8 cellular contexts compared by ENCODE assay signal in the genomic region with DNA sequence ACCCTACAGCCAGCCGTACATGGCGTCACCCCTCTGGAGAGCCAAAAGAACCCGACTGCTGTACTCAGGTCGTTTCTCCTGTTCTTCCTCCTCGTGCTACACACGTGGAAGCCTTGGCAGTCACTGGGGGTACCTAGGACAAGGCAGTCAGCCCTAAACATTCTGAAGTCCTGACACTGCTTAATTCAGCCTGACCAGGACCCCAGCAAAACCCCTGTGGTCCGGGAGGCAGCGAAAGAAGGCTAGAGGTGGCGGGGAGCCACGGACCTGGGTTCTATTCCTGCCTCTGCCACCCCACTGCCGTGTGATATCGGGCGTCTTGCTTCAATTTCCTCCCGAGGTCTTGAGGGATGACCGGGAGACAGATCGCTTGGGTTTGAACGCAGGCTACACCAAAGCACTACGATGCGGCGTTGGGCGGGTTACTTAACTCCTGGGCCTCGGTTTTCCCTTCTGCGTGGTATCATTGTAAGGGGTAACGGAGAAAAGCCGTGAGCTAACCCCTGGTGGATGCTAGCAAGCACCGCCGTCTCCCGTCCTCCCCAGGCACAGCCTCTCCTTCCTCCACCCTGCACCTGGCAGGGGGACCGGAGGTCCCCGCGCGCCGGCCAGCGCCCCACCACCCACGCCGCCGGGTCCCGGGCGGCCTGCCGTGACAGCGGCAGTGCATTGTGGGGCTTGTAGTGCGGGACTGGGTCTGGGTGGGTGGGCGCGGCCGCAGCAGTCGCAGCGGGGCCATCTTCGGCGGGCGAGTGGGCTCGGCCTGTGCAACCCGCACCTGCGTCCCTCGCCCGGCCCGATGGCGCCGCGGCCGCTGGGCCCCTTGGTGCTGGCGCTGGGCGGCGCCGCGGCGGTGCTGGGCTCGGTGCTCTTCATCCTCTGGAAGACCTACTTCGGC. TPM values are rescaled to one million over a fixed set of nuclear protein-coding genes. Genes with fewer than 3 reads are reported as not detected.
A peak's percentile ranks its signal among the peaks of the same experiment; 100 is the strongest.
DNase-seq lines count a peak whose midpoint lies in the region; ATAC-seq and TF ChIP-seq lines count a peak whose summit lies in the region.

A gene with protein sequence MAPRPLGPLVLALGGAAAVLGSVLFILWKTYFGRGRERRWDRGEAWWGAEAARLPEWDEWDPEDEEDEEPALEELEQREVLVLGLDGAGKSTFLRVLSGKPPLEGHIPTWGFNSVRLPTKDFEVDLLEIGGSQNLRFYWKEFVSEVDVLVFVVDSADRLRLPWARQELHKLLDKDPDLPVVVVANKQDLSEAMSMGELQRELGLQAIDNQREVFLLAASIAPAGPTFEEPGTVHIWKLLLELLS (plus strand): TSS at position 723 of the 898 bp plus-strand sequence. CDS start 77 bp downstream, at position 800.

- H3K27ac ChIP-seq in CD4-positive, alpha-beta T cell (ENCODE audit: low read depth, low read length): peak within 1 kb of the TSS; percentile 7
- peak within 1 kb of the TSS; percentile 39; the same call in 1 of the 2 replicates for H3K27ac ChIP-seq in Panc1 (ENCODE audit: low read length)
- no peak within 1 kb of the TSS for H3K27ac ChIP-seq in parathyroid adenoma
- peak within 1 kb of the TSS in 3 of 4 donors; percentile 2 to 79 (median 50) for H3K27ac ChIP-seq in upper lobe of left lung

- peak within 1 kb of the TSS; percentile 76 for H3K4me3 ChIP-seq in H7 (ENCODE audit: insufficient read depth, low read depth, low read length)
- H3K4me3 ChIP-seq in Panc1 (ENCODE audit: low read depth in 2 of 2, low read length in 2 of 2): peak within 1 kb of the TSS; percentile 54 to 62
- H3K4me3 ChIP-seq in parathyroid adenoma (ENCODE audit: low read depth, low read length): peak within 1 kb of the TSS; percentile 25
- peak within 1 kb of the TSS; percentile 72 to 89 (median 84) for H3K4me3 ChIP-seq in upper lobe of left lung

- POLR2A ChIA-PET in CD4-positive, alpha-beta T cell (lab: Charles Lee): interaction anchor here (1.0 kb wide), 1 partner anchor 24 kb away, joined by 5 read pairs; a partner anchor contains a TSS
- POLR2A ChIA-PET in Panc1 (lab: Charles Lee): no interaction called here

- H3K4me1 ChIP-seq in Panc1 (ENCODE audit: control insufficient read depth, insufficient read depth, low read length) (peaks cover 7% of the 10 kb centered on the region), parathyroid adenoma (no peaks in the 10 kb centered on the region), upper lobe of left lung (peaks cover 17 to 38% (median 27%) of the 10 kb centered on the region in 4 donors)

- no peaks in the 10 kb centered on the region for H3K27me3 Mint-ChIP-seq in CD4-positive, alpha-beta T cell

- CTCF ChIA-PET in CD4-positive, alpha-beta T cell (lab: Charles Lee): no interaction called here
- CTCF ChIA-PET in Panc1 (lab: Charles Lee): no interaction called here

- peak within 1 kb of the TSS; percentile 76 for H3K27ac Mint-ChIP-seq in CD4-positive, alpha-beta T cell
- H3K27ac Mint-ChIP-seq in activated naive CD4-positive, alpha-beta T cell treated with anti-CD3 and anti-CD28 coated beads, Interleukin-2, amount 50 U/mL, for 72 hours: peak within 1 kb of the TSS; percentile 56 to 65

- peak; percentile 7 for ATAC-seq in CD4-positive, alpha-beta T cell (ENCODE audit: poor library complexity)
- ATAC-seq in Panc1 (peak; percentile 40), upper lobe of left lung (ENCODE audit: low FRiP score in 2 of 2) (peak in 1 of 2 donors; percentile 71)
- peak; percentile 19 to 57 for ATAC-seq in activated naive CD4-positive, alpha-beta T cell treated with anti-CD3 and anti-CD28 coated beads, Interleukin-2, amount 50 U/mL, for 72 hours

- BruUV-seq in Panc1 (replicated peaks; lab: Mats Ljungman, UMichigan): no TSS peak

- H3K9ac ChIP-seq in parathyroid adenoma: no peak within 1 kb of the TSS

- no peak for TF ChIP-seq CTCF in CD4-positive, alpha-beta T cell (IDR thresholded peaks at IDR 0.05)
- TF ChIP-seq CTCF in Panc1 (IDR thresholded peaks at IDR 0.05) (no peak), parathyroid adenoma (IDR thresholded peaks at IDR 0.05) (no peak), upper lobe of left lung (IDR thresholded peaks at IDR 0.05) (no peak)

- H3K36me3 Mint-ChIP-seq in CD4-positive, alpha-beta T cell (ENCODE audit: low read depth): peaks cover 38% of the 10 kb centered on the region
- H3K36me3 Mint-ChIP-seq in activated naive CD4-positive, alpha-beta T cell treated with anti-CD3 and anti-CD28 coated beads, Interleukin-2, amount 50 U/mL, for 72 hours: peaks cover 0 to 17% of the 10 kb centered on the region in 2 donors

- H3K4me1 Mint-ChIP-seq in CD4-positive, alpha-beta T cell (ENCODE audit: low read depth): peaks cover 28% of the 10 kb centered on the region

- no peaks in the 10 kb centered on the region for H3K9me3 Mint-ChIP-seq in CD4-positive, alpha-beta T cell
- no peaks in the 10 kb centered on the region for H3K9me3 Mint-ChIP-seq in activated naive CD4-positive, alpha-beta T cell treated with anti-CD3 and anti-CD28 coated beads, Interleukin-2, amount 50 U/mL, for 72 hours

- WGBS in upper lobe of left lung, 2 donors: 19 to 31% methylated on average over 24 to 39 of the region's 68 CpGs

- peak within 1 kb of the TSS; percentile 45 for H3K4me2 ChIP-seq in parathyroid adenoma (ENCODE audit: low read length)

- no peak for TF ChIP-seq EP300 in upper lobe of left lung (IDR thresholded peaks at IDR 0.05)

- in situ Hi-C loops in Panc1 (cut with HindIII; ENCODE audit: low pct_unique_long_range_greater_than_20kb, low sequenced_read_pairs): no loop called here

- no peaks in the 10 kb centered on the region for H3K27me3 ChIP-seq in CD4-positive, alpha-beta T cell (ENCODE audit: control insufficient read depth, insufficient read depth, low read length)
- peaks cover 46% of the 10 kb centered on the region for H3K27me3 ChIP-seq in H7 (ENCODE audit: control insufficient read depth, insufficient read depth, low read length)
- H3K27me3 ChIP-seq in Panc1 (ENCODE audit: control insufficient read depth, insufficient read depth, low read length): no peaks in the 10 kb centered on the region
- no peaks in the 10 kb centered on the region for H3K27me3 ChIP-seq in parathyroid adenoma (ENCODE audit: control insufficient read depth, insufficient read depth, low read length)
- H3K27me3 ChIP-seq in upper lobe of left lung: peaks cover 0 to 6% (median 0%) of the 10 kb centered on the region in 4 donors

- H3K4me3 Mint-ChIP-seq in CD4-positive, alpha-beta T cell: peak within 1 kb of the TSS; percentile 84

- intact Hi-C loops in CD4-positive, alpha-beta T cell (cut with DNase I, micrococcal nuclease): no loop called here
- intact Hi-C loops in Panc1 (cut with micrococcal nuclease; ENCODE audit: unreplicated experiment): no loop called here
- intact Hi-C loops in cardiac septum (cut with DNase I): loop anchor here (5.0 kb wide), 1 partner anchor 177 kb away; no protein-coding TSS in a partner anchor

- H3K36me3 ChIP-seq in H7 (replicated peaks; ENCODE audit: control insufficient read depth, insufficient read depth, low read length) (no peaks in the 10 kb centered on the region; the same call in 1 of the 2 replicates), Panc1 (ENCODE audit: control insufficient read depth, insufficient read depth, low read length) (no peaks in the 10 kb centered on the region; the same call in 1 of the 2 replicates), parathyroid adenoma (ENCODE audit: control insufficient read depth, insufficient read depth, low read length) (no peaks in the 10 kb centered on the region), upper lobe of left lung (peaks cover 0 to 10% (median 3%) of the 10 kb centered on the region in 4 donors)

- peak in 8 of 10 experiments; percentile 15 to 52 (median 37) for DNase-seq in CD4-positive, alpha-beta T cell
- DNase-seq in H7 (peak; percentile 85), Panc1 (ENCODE audit: low read depth, low spot score) (no peak), cardiac septum (ENCODE audit: low spot score) (no peak), upper lobe of left lung (peak in 1 of 2 donors; percentile 23), HT-29 (ENCODE audit: low spot score) (no peak)
- peak in 1 of 2 donors; percentile 65 for DNase-seq in activated naive CD4-positive, alpha-beta T cell treated with anti-CD3 and anti-CD28 coated beads, Interleukin-2, amount 50 U/mL, for 72 hours (ENCODE audit: low spot score in 2 of 2)

- H3K9me3 ChIP-seq in CD4-positive, alpha-beta T cell (ENCODE audit: control insufficient read depth, low read length): no peaks in the 10 kb centered on the region
- H3K9me3 ChIP-seq in Panc1 (ENCODE audit: control insufficient read depth, insufficient read depth, low read depth, low read length) (no peaks in the 10 kb centered on the region), parathyroid adenoma (ENCODE audit: control insufficient read depth, low read length) (no peaks in the 10 kb centered on the region), upper lobe of left lung (no peaks in the 10 kb centered on the region)

- peak in 1 of 4 donors; percentile 14 for TF ChIP-seq POLR2A in upper lobe of left lung (IDR thresholded peaks at IDR 0.05)

- H2AFZ ChIP-seq in parathyroid adenoma: peak within 1 kb of the TSS; percentile 98

- peaks cover 11% of the 10 kb centered on the region for H3K79me2 ChIP-seq in parathyroid adenoma

RNA-seq across cellular contexts. Expression of the gene that starts here (rescaled TPM):
- total RNA-seq in CD4-positive, alpha-beta T cell: 1 to 10 TPM; 3.2 to 4.4 TPM
- 3.3 and 6.7 TPM in 2 replicates for total RNA-seq in H7 (2014; rRNA removed; shearing (Covaris generic))
- 2.0 TPM for total RNA-seq in Panc1 (2021; ENCODE audit: unreplicated experiment)
- polyA plus RNA-seq in Panc1 (2012; ENCODE audit: insufficient read length): 3.1 TPM
- total RNA-seq in activated naive CD4-positive, alpha-beta T cell treated with anti-CD3 and anti-CD28 coated beads, Interleukin-2, amount 50 U/mL, for 72 hours: 10 to 100 TPM in 1 of 2 donors, 1 to 10 TPM in 1; 3.1 to 19.1 TPM
- 11.4 TPM for total RNA-seq in cardiac septum
- 1 to 10 TPM; 2.7 to 7.8 (median 4.1) TPM for total RNA-seq in upper lobe of left lung
- total RNA-seq in HT-29 (2014; rRNA removed; shearing (Covaris generic)): 0.03 TPM in 1 of 2 replicates, not detected in the other

Comparison
In these comparisons a context has a peak if more than half of its experiments do, and no peak if none do; other contexts are left out.
1. DNase-seq: peak in CD4-positive, alpha-beta T cell (8 of 10) and H7 (single experiment); none in Panc1 (single experiment), cardiac septum (single experiment) and HT-29 (single experiment).
2. H3K4me3 ChIP-seq: peak in every context shown above with its lines; median percentile 84 in upper lobe of left lung; 76 in H7; 58 in Panc1; 25 in parathyroid adenoma.